Comparison of ENCODE assay signal across 19 cellular contexts in genomic region chr4:71570492-71570891, GRCh38.
DNase-seq lines count a peak whose midpoint lies in the region; ATAC-seq and TF ChIP-seq lines count a peak whose summit lies in the region.
"Had no signal": no experiment of that assay in that cellular context is flagged by ENCODE, and none has a peak within 500 bp of the region (broad histone marks: within the 10 kb centered on the region; RNA-seq: fewer than 3 reads in every experiment).

No MANE protein-coding gene starts in this region.

- no peak overlapping the region for H4K8ac ChIP-seq in mesenchymal stem cell (ENCODE audit: low read length)

- ATAC-seq in GM21529 (IDR thresholded peaks at IDR 0.05; ENCODE audit: unreplicated experiment) (no peak), GM18520 (IDR thresholded peaks at IDR 0.05; ENCODE audit: unreplicated experiment) (no peak)
- ATAC-seq: Panc1, Right ventricle myocardium inferior had no signal

- H2BK5ac ChIP-seq in mesenchymal stem cell (ENCODE audit: low read depth, low read length, poor library complexity, severe bottlenecking), result no peak overlapping the region

- no peak overlapping the region for H3K23ac ChIP-seq in mesenchymal stem cell (ENCODE audit: low read length in 2 of 2)

- H3K4me3 Mint-ChIP-seq in progenitor cell of endocrine pancreas (ENCODE audit: low read depth), result no peak overlapping the region
- H3K4me3 Mint-ChIP-seq in CD8-positive, alpha-beta memory T cell, result no peak overlapping the region

- H2AK5ac ChIP-seq in mesenchymal stem cell (ENCODE audit: low read length, severe bottlenecking), result no peak overlapping the region

- TF ChIP-seq CTCF in progenitor cell of endocrine pancreas (IDR thresholded peaks at IDR 0.05; ENCODE audit: unreplicated experiment), result no peak

- H3K14ac ChIP-seq in mesenchymal stem cell (ENCODE audit: low read length in 2 of 2), result no peak overlapping the region

- POLR2A ChIA-PET in CD8-positive, alpha-beta memory T cell (lab: Charles Lee), result no interaction called here

- H3K27me3 Mint-ChIP-seq in progenitor cell of endocrine pancreas, result no peaks in the 10 kb centered on the region
- H3K27me3 Mint-ChIP-seq in CD8-positive, alpha-beta memory T cell, result no peaks in the 10 kb centered on the region

- H3K4me2 ChIP-seq in mesenchymal stem cell (ENCODE audit: low read length, poor library complexity, severe bottlenecking), result no peak overlapping the region
- H3K4me2 ChIP-seq: BLaER1 treated with 17β-estradiol and CSF1 and Interleukin-3, amounts not matched to agents 10 nM and 100 nM; SK-N-SH had no signal

- H3K4me1 Mint-ChIP-seq in progenitor cell of endocrine pancreas (ENCODE audit: low read depth), result peaks cover 17% of the 10 kb centered on the region
- no peaks in the 10 kb centered on the region for H3K4me1 Mint-ChIP-seq in CD8-positive, alpha-beta memory T cell

- H3K18ac ChIP-seq in mesenchymal stem cell (ENCODE audit: low read depth in 1 of 2, low read length in 2 of 2), result no peak overlapping the region

- no peaks in the 10 kb centered on the region for H3K9me3 ChIP-seq in mesenchymal stem cell (ENCODE audit: control insufficient read depth, low read length)
- H3K9me3 ChIP-seq in CD8-positive, alpha-beta memory T cell (ENCODE audit: low read length), result no peaks in the 10 kb centered on the region
- H3K9me3 ChIP-seq: BLaER1 treated with 17β-estradiol and CSF1 and Interleukin-3, amounts not matched to agents 10 nM and 100 nM; SK-N-SH had no signal

- no peak overlapping the region for H3K27ac ChIP-seq in mesenchymal stem cell (ENCODE audit: low read length, poor library complexity, severe bottlenecking)
- H3K27ac ChIP-seq in CD8-positive, alpha-beta memory T cell (ENCODE audit: low read depth, low read length), result no peak overlapping the region
- H3K27ac ChIP-seq: BLaER1 treated with 17β-estradiol and CSF1 and Interleukin-3, amounts not matched to agents 10 nM and 100 nM; HL-60 had no signal

- DNase-seq in NCI-H226 (peak; percentile 84), astrocyte of the hippocampus (ENCODE audit: low read depth, low spot score) (peak; percentile 40), mesenchymal stem cell (peak; percentile 52), progenitor cell of endocrine pancreas (ENCODE audit: low spot score, unreplicated experiment) (no peak)
- no peak for DNase-seq in stimulated activated naive CD4-positive, alpha-beta T cell (lab: John Stamatoyannopoulos, UW)
- DNase-seq in CD8-positive, alpha-beta memory T cell, result no peak
- DNase-seq: DMS53, MM.1S, NCI-H1105, NCI-H187 treated with DMSO at 0.1 percent for 48 hours, NCI-H446 treated with DMSO at 0.1 percent for 48 hours, NCI-H774, SK-N-SH had no signal

- H4K91ac ChIP-seq in mesenchymal stem cell (ENCODE audit: low read length), result no peak overlapping the region

- peaks cover 64% of the 10 kb centered on the region for H3K36me3 Mint-ChIP-seq in progenitor cell of endocrine pancreas (ENCODE audit: insufficient read depth)
- peaks cover 0 to 22% (median 4%) of the 10 kb centered on the region in 3 donors for H3K36me3 Mint-ChIP-seq in CD8-positive, alpha-beta memory T cell

- H3K79me1 ChIP-seq in mesenchymal stem cell (replicated peaks; ENCODE audit: low read length, poor library complexity, severe bottlenecking), result no peaks in the 10 kb centered on the region

- peak overlapping the region; percentile 92 for H3K27ac Mint-ChIP-seq in progenitor cell of endocrine pancreas
- no peak overlapping the region for H3K27ac Mint-ChIP-seq in CD8-positive, alpha-beta memory T cell

- 52% methylated on average over 3 of the region's 3 CpGs for WGBS in mesenchymal stem cell

- no peak overlapping the region for H2AFZ ChIP-seq in mesenchymal stem cell (ENCODE audit: low read depth, low read length)

- H3K4me3 ChIP-seq in mesenchymal stem cell (ENCODE audit: insufficient read depth in 1 of 2, low read depth in 1 of 2, low read length in 2 of 2), result no peak overlapping the region
- no peak overlapping the region for H3K4me3 ChIP-seq in CD8-positive, alpha-beta memory T cell (ENCODE audit: low read length)
- H3K4me3 ChIP-seq: BLaER1 treated with 17β-estradiol and CSF1 and Interleukin-3, amounts not matched to agents 10 nM and 100 nM had no signal

- H2BK15ac ChIP-seq in mesenchymal stem cell (ENCODE audit: low read depth, poor library complexity, severe bottlenecking), result no peak overlapping the region

- H2BK120ac ChIP-seq in mesenchymal stem cell (ENCODE audit: low read depth, low read length), result no peak overlapping the region

- H3K27me3 ChIP-seq in mesenchymal stem cell (ENCODE audit: control insufficient read depth in 1 of 2, insufficient read depth in 1 of 2, low read length in 2 of 2), result no peaks in the 10 kb centered on the region
- H3K27me3 ChIP-seq in CD8-positive, alpha-beta memory T cell (ENCODE audit: insufficient read depth, low read length, poor library complexity, severe bottlenecking), result no peaks in the 10 kb centered on the region
- H3K27me3 ChIP-seq: BLaER1 treated with 17β-estradiol and CSF1 and Interleukin-3, amounts not matched to agents 10 nM and 100 nM had no signal

- H3K4me1 ChIP-seq in mesenchymal stem cell (ENCODE audit: control insufficient read depth, insufficient read depth, low read depth, low read length), result no peaks in the 10 kb centered on the region
- H3K4me1 ChIP-seq in CD8-positive, alpha-beta memory T cell (ENCODE audit: insufficient read depth, low read length), result no peaks in the 10 kb centered on the region
- H3K4me1 ChIP-seq: BLaER1 treated with 17β-estradiol and CSF1 and Interleukin-3, amounts not matched to agents 10 nM and 100 nM had no signal

- no peaks in the 10 kb centered on the region for H3K36me3 ChIP-seq in mesenchymal stem cell (ENCODE audit: control insufficient read depth in 1 of 2, insufficient read depth in 2 of 2, low read depth in 1 of 2, low read length in 2 of 2)
- H3K36me3 ChIP-seq in CD8-positive, alpha-beta memory T cell (ENCODE audit: insufficient read depth, low read length), result no peaks in the 10 kb centered on the region
- H3K36me3 ChIP-seq: BLaER1 treated with 17β-estradiol and CSF1 and Interleukin-3, amounts not matched to agents 10 nM and 100 nM had no signal

- H3K9ac ChIP-seq in mesenchymal stem cell (ENCODE audit: low read length), result no peak overlapping the region
- H3K9ac ChIP-seq: BLaER1 treated with 17β-estradiol and CSF1 and Interleukin-3, amounts not matched to agents 10 nM and 100 nM; SK-N-SH had no signal

- CTCF ChIA-PET in CD8-positive, alpha-beta memory T cell (lab: Charles Lee), result no interaction called here

- no peak overlapping the region for H3K4ac ChIP-seq in mesenchymal stem cell (ENCODE audit: low read depth in 1 of 2, low read length in 2 of 2)

- peaks cover 10% of the 10 kb centered on the region for H3K9me3 Mint-ChIP-seq in progenitor cell of endocrine pancreas (ENCODE audit: low read depth)
- peaks cover 0 to 12% (median 5%) of the 10 kb centered on the region in 5 donors for H3K9me3 Mint-ChIP-seq in CD8-positive, alpha-beta memory T cell

- no peak overlapping the region for H2BK12ac ChIP-seq in mesenchymal stem cell (ENCODE audit: low read length in 2 of 2)

Comparison
In these comparisons a context has a peak if more than half of its experiments do, and no peak if none do; other contexts are left out.
1. DNase-seq: peak in NCI-H226 (single experiment), astrocyte of the hippocampus (single experiment) and mesenchymal stem cell (single experiment); none in progenitor cell of endocrine pancreas (single experiment), stimulated activated naive CD4-positive, alpha-beta T cell (0 of 6) and CD8-positive, alpha-beta memory T cell (0 of 5).